ENCODE assay signal across 27 cellular contexts in genomic region chr11:20876738-20877137, GRCh38.
"Had no signal": no experiment of that assay in that cellular context is flagged by ENCODE, and none has a peak within 500 bp of the region (broad histone marks: within the 10 kb centered on the region; RNA-seq: fewer than 3 reads in every experiment).

No MANE protein-coding gene starts in this region.

- H3K4me3 ChIP-seq: stomach, suprapubic skin, testis, thoracic aorta, thyroid gland, tibial artery, tibial nerve, transverse colon, upper lobe of left lung, upper lobe of right lung, uterus, vagina had no signal

- H3K27me3 ChIP-seq: stomach, suprapubic skin, testis, thyroid gland, tibial artery, tibial nerve, transverse colon, upper lobe of left lung, upper lobe of right lung, uterus, vagina had no signal

- H3K9me3 ChIP-seq: stomach, suprapubic skin, testis, thoracic aorta, thyroid gland, tibial artery, tibial nerve, transverse colon, upper lobe of left lung, upper lobe of right lung, uterus, vagina had no signal

- ATAC-seq: stimulated activated effector memory CD8-positive, alpha-beta T cell treated with anti-CD3 and anti-CD28 coated beads, Interleukin-12 subunit alpha, Interleukin-12 subunit beta, amount 100 ng/mL, for 72 hours; stimulated activated memory B cell treated with anti-CD40 and anti-IgM and Interleukin-4, amounts not matched to agents 10 μg/mL and 1 μg/mL and 100 μg/mL, for 72 hours; stimulated activated naive B cell treated with anti-CD40 and anti-IgM and Interleukin-4, amounts not matched to agents 10 μg/mL and 1 μg/mL and 100 μg/mL, for 72 hours; stimulated activated naive CD8-positive, alpha-beta T cell treated with anti-CD3 and anti-CD28 coated beads, Interleukin-15, amount 100 ng/mL, for 72 hours; stimulated activated naive CD8-positive, alpha-beta T cell treated with anti-CD3 and anti-CD28 coated beads, Interleukin-15, Interleukin-2, amounts not matched to agents 100 U/mL and 50 U/mL, for 24 hours; upper lobe of right lung had no signal

- FAIRE-seq: urothelium cell line had no signal

- H3K4me1 ChIP-seq: stomach, suprapubic skin, testis, thyroid gland, tibial artery, tibial nerve, transverse colon, upper lobe of left lung, upper lobe of right lung, uterus, vagina had no signal

- H3K36me3 ChIP-seq: stomach, suprapubic skin, thoracic aorta, thyroid gland, tibial artery, tibial nerve, transverse colon, upper lobe of left lung, upper lobe of right lung, uterus, vagina had no signal

- DNase-seq: stimulated activated CD4-positive, alpha-beta T cell treated with anti-CD3 and anti-CD28 coated beads, Interleukin-2, amount 100 ng/mL, for 48 hours; stimulated activated CD4-positive, alpha-beta T cell treated with anti-CD3 and anti-CD28 coated beads, Interleukin-4, amount 100 ng/mL, for 1 hour; stimulated activated CD4-positive, alpha-beta T cell treated with anti-CD3 and anti-CD28 coated beads, Interleukin-4, amount 100 ng/mL, for 24 hours; stimulated activated CD4-positive, alpha-beta T cell treated with anti-CD3 and anti-CD28 coated beads, Interleukin-4, amount 100 ng/mL, for 4 hours; stimulated activated CD8-positive, alpha-beta memory T cell treated with anti-CD3 and anti-CD28 coated beads, Interleukin-4, amount 100 ng/mL, for 48 hours; stimulated activated naive B cell treated with anti-CD40 and anti-IgM and Interleukin-4, amounts not matched to agents 10 μg/mL and 1 μg/mL and 100 μg/mL, for 72 hours; stimulated activated naive CD4-positive, alpha-beta T cell; stimulated activated naive CD4-positive, alpha-beta T cell treated with Interleukin-2 at 50 U/mL for 16 hours; stimulated activated naive CD8-positive, alpha-beta T cell treated with anti-CD3 and anti-CD28 coated beads, Interleukin-15, amount 100 ng/mL, for 72 hours; stimulated activated naive CD8-positive, alpha-beta T cell treated with anti-CD3 and anti-CD28 coated beads, Interleukin-15, Interleukin-2, amounts not matched to agents 100 U/mL and 50 U/mL, for 24 hours; stomach; substantia nigra; testis; thyroid gland; tibial artery; transverse colon; trophoblast cell; upper lobe of left lung; upper lobe of right lung; uterus had no signal

- H3K27ac ChIP-seq: stomach, suprapubic skin, testis, thoracic aorta, thyroid gland, tibial artery, tibial nerve, transverse colon, upper lobe of left lung, upper lobe of right lung, uterus, vagina had no signal
